ENCODE assay signal across 10 cellular contexts in the genomic region with DNA sequence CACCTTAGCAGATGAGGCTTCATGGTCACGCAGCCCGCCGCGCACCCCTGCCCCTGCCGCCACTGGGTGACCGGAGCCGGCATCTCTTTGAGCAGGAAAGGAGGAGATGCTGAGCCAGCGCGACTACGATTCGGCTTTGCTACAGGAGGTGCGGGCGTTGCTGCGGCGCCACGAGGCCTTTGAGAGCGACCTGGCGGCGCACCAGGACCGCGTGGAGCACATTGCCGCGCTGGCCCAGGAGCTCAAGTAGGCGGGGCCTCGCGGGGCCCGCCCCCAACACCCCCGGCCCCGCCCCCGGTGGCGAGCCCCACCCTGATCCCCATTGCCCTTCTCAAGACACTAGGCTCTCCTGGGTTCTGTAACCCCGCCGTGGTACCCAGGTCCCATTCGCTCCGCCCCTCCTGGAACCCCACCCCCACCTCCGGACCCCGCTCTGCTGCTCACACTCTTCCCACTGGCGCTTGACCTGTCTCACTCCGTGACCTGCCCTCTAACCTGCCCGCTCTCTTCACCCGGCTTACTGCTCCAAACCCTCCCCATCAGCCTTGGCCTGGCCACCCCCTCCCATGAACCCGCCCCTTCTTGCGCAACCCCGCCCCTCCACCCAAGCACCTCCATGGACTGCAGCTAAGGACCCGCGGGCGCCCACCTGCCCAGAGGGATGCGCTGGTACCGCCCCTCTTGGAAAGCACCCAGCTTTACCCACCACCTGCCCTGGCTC. TPM values are rescaled to one million over a fixed set of nuclear protein-coding genes. Genes with fewer than 3 reads are reported as not detected.
DNase-seq lines count a peak whose midpoint lies in the region; ATAC-seq and TF ChIP-seq lines count a peak whose summit lies in the region.
"Had no signal": no experiment of that assay in that cellular context is flagged by ENCODE, and none has a peak within 500 bp of the region (broad histone marks: within the 10 kb centered on the region; RNA-seq: fewer than 3 reads in every experiment).

No MANE protein-coding gene starts in this region.

- intact Hi-C loops in CD4-positive, alpha-beta T cell (cut with DNase I, micrococcal nuclease) = no loop called here

- H3K27ac ChIP-seq in CD4-positive, alpha-beta T cell (ENCODE audit: low read depth, low read length) = no peak overlapping the region
- peak overlapping the region in 1 of 2 donors; percentile 1 for H3K27ac ChIP-seq in coronary artery
- H3K27ac ChIP-seq in parathyroid adenoma = no peak overlapping the region
- H3K27ac ChIP-seq: SJSA1 had no signal

- H3K27me3 ChIP-seq in CD4-positive, alpha-beta T cell (ENCODE audit: control insufficient read depth, insufficient read depth, low read length) = peaks cover 9% of the 10 kb centered on the region
- H3K27me3 ChIP-seq in parathyroid adenoma (ENCODE audit: control insufficient read depth, insufficient read depth, low read length) = no peaks in the 10 kb centered on the region
- H3K27me3 ChIP-seq: MG63 had no signal

- H3K4me2 ChIP-seq in parathyroid adenoma (ENCODE audit: low read length) = peak overlapping the region; percentile 35

- DNase-seq in CD4-positive, alpha-beta T cell = peak in 5 of 10 experiments; percentile 7 to 44 (median 33)
- DNase-seq in T-helper 17 cell (peak in 2 of 3 donors; percentile 34 to 35), coronary artery (ENCODE audit: low spot score) (peak; percentile 61), NCI-H1930 (lab: John Stamatoyannopoulos, UW) (no peak), mesothelial cell of epicardium (ENCODE audit: low spot score in 2 of 2, unreplicated experiment in 2 of 2) (no peak), NCI-H1694 treated with DMSO at 0.1 percent for 48 hours (lab: John Stamatoyannopoulos, UW) (no peak), NAMALWA (ENCODE audit: low spot score) (no peak)
- DNase-seq: MG63 had no signal

- no peaks in the 10 kb centered on the region for H3K9me3 Mint-ChIP-seq in CD4-positive, alpha-beta T cell
- H3K9me3 Mint-ChIP-seq in mesothelial cell of epicardium = no peaks in the 10 kb centered on the region

- no peak overlapping the region for H2AFZ ChIP-seq in parathyroid adenoma

- no peak overlapping the region for H3K27ac Mint-ChIP-seq in CD4-positive, alpha-beta T cell
- H3K27ac Mint-ChIP-seq in T-helper 17 cell (no peak overlapping the region), mesothelial cell of epicardium (no peak overlapping the region)

- H3K27me3 Mint-ChIP-seq in CD4-positive, alpha-beta T cell = peaks cover 14% of the 10 kb centered on the region
- H3K27me3 Mint-ChIP-seq in T-helper 17 cell (no peaks in the 10 kb centered on the region), mesothelial cell of epicardium (ENCODE audit: low read depth) (peaks cover 1% of the 10 kb centered on the region)

- no peak overlapping the region for H3K9ac ChIP-seq in parathyroid adenoma

- H3K9me3 ChIP-seq in CD4-positive, alpha-beta T cell (ENCODE audit: control insufficient read depth, low read length) = no peaks in the 10 kb centered on the region
- no peaks in the 10 kb centered on the region for H3K9me3 ChIP-seq in T-helper 17 cell (ENCODE audit: control insufficient read depth, low read length, poor library complexity, severe bottlenecking)
- no peaks in the 10 kb centered on the region for H3K9me3 ChIP-seq in parathyroid adenoma (ENCODE audit: control insufficient read depth, low read length)
- H3K9me3 ChIP-seq: MG63, SJSA1 had no signal

- H3K4me3 Mint-ChIP-seq in CD4-positive, alpha-beta T cell = no peak overlapping the region
- no peak overlapping the region for H3K4me3 Mint-ChIP-seq in T-helper 17 cell
- H3K4me3 Mint-ChIP-seq in mesothelial cell of epicardium = no peak overlapping the region

- peak; percentile 85 for ATAC-seq in CD4-positive, alpha-beta T cell (ENCODE audit: poor library complexity)
- peak; percentile 79 for ATAC-seq in T-helper 17 cell

- H3K36me3 ChIP-seq in parathyroid adenoma (ENCODE audit: control insufficient read depth, insufficient read depth, low read length) = no peaks in the 10 kb centered on the region
- H3K36me3 ChIP-seq: MG63, SJSA1 had no signal

- POLR2A ChIA-PET in CD4-positive, alpha-beta T cell (lab: Charles Lee) = interaction anchor here (0.6 to 1.2 kb wide), 2 partner anchors 60 to 79 kb away, joined by 3 to 4 read pairs; a partner anchor contains a TSS

- H3K4me1 Mint-ChIP-seq in CD4-positive, alpha-beta T cell (ENCODE audit: low read depth) = peaks cover 5% of the 10 kb centered on the region
- no peaks in the 10 kb centered on the region for H3K4me1 Mint-ChIP-seq in T-helper 17 cell
- H3K4me1 Mint-ChIP-seq in mesothelial cell of epicardium = no peaks in the 10 kb centered on the region

- CTCF ChIA-PET in CD4-positive, alpha-beta T cell (lab: Charles Lee) = interaction anchor here (0.6 kb wide), 1 partner anchor 1224 kb away, joined by 3 read pairs; no protein-coding TSS in a partner anchor

- no peak for TF ChIP-seq CTCF in CD4-positive, alpha-beta T cell (IDR thresholded peaks at IDR 0.05)
- no peak for TF ChIP-seq CTCF in coronary artery (IDR thresholded peaks at IDR 0.05)
- no peak for TF ChIP-seq CTCF in parathyroid adenoma (IDR thresholded peaks at IDR 0.05)
- TF ChIP-seq CTCF in mesothelial cell of epicardium (IDR thresholded peaks at IDR 0.05; ENCODE audit: unreplicated experiment) = no peak

- peaks cover 4% of the 10 kb centered on the region for H3K4me1 ChIP-seq in parathyroid adenoma
- H3K4me1 ChIP-seq: SJSA1 had no signal

- no peaks in the 10 kb centered on the region for H3K36me3 Mint-ChIP-seq in CD4-positive, alpha-beta T cell (ENCODE audit: low read depth)
- H3K36me3 Mint-ChIP-seq in T-helper 17 cell (ENCODE audit: low read depth) (no peaks in the 10 kb centered on the region), mesothelial cell of epicardium (no peaks in the 10 kb centered on the region)

- no peaks in the 10 kb centered on the region for H3K79me2 ChIP-seq in parathyroid adenoma

- H3K4me3 ChIP-seq in coronary artery (peak overlapping the region; percentile 57), parathyroid adenoma (ENCODE audit: low read depth, low read length) (no peak overlapping the region)
- H3K4me3 ChIP-seq: MG63, SJSA1 had no signal

RNA-seq across cellular contexts. Expression of a gene that starts 9.1 kb away (rescaled TPM):
- 10 to 100 TPM; 16.0 to 16.8 TPM for total RNA-seq in CD4-positive, alpha-beta T cell
- total RNA-seq in T-helper 17 cell (10 to 100 TPM; 10.5 to 13.4 TPM), mesothelial cell of epicardium (not detected in 3 replicates)

RNA-seq across cellular contexts. Expression of a gene that starts 12.6 kb away (rescaled TPM):
- under 1 TPM; 0.14 to 0.22 TPM for total RNA-seq in CD4-positive, alpha-beta T cell
- total RNA-seq in T-helper 17 cell = under 1 TPM in 1 of 2 donors, not detected in 1; 0.30 TPM
- total RNA-seq in mesothelial cell of epicardium = 0.11 to 0.13 TPM (median 0.13 TPM) in 3 replicates
- total RNA-seq: SJSA1 had no signal

RNA-seq across cellular contexts. Expression of a gene that starts 13.5 kb away (rescaled TPM):
- total RNA-seq in CD4-positive, alpha-beta T cell = 10 to 100 TPM; 17.0 to 18.4 TPM
- total RNA-seq in T-helper 17 cell = 10 to 100 TPM; 15.2 to 18.1 TPM
- 13.2 to 14.7 TPM (median 13.7 TPM) in 3 replicates for total RNA-seq in mesothelial cell of epicardium

RNA-seq across cellular contexts. Expression of a gene that starts 33.6 kb away (rescaled TPM):
- under 1 TPM; 0.22 to 0.25 TPM for total RNA-seq in CD4-positive, alpha-beta T cell
- total RNA-seq in T-helper 17 cell (1 to 10 TPM in 1 of 2 donors, under 1 TPM in 1; 0.63 to 2.3 TPM), mesothelial cell of epicardium (0.25 to 0.42 TPM (median 0.41 TPM) in 3 replicates)

RNA-seq across cellular contexts. Expression of a gene that starts 33.7 kb away (rescaled TPM):
- 10 to 100 TPM; 25.4 to 26.3 TPM for total RNA-seq in CD4-positive, alpha-beta T cell
- total RNA-seq in T-helper 17 cell (10 to 100 TPM; 23.1 to 23.4 TPM), mesothelial cell of epicardium (79.8 to 81.4 TPM (median 80.7 TPM) in 3 replicates)

Comparison
In these comparisons a context has a peak if more than half of its experiments do, and no peak if none do; other contexts are left out.
1. DNase-seq: peak in T-helper 17 cell (2 of 3) and coronary artery (single experiment); none in NCI-H1930 (0 of 2), mesothelial cell of epicardium (0 of 2), NCI-H1694 treated with DMSO at 0.1 percent for 48 hours (single experiment) and NAMALWA (single experiment).
2. RNA of a gene that starts 9.1 kb away (total RNA-seq): 16.0 to 16.8 TPM in CD4-positive, alpha-beta T cell and 10.5 to 13.4 TPM in T-helper 17 cell; not detected in mesothelial cell of epicardium; every median in the first group is over 10 times any median in the second.